ENCODE assay signal across 18 cellular contexts in the genomic region with DNA sequence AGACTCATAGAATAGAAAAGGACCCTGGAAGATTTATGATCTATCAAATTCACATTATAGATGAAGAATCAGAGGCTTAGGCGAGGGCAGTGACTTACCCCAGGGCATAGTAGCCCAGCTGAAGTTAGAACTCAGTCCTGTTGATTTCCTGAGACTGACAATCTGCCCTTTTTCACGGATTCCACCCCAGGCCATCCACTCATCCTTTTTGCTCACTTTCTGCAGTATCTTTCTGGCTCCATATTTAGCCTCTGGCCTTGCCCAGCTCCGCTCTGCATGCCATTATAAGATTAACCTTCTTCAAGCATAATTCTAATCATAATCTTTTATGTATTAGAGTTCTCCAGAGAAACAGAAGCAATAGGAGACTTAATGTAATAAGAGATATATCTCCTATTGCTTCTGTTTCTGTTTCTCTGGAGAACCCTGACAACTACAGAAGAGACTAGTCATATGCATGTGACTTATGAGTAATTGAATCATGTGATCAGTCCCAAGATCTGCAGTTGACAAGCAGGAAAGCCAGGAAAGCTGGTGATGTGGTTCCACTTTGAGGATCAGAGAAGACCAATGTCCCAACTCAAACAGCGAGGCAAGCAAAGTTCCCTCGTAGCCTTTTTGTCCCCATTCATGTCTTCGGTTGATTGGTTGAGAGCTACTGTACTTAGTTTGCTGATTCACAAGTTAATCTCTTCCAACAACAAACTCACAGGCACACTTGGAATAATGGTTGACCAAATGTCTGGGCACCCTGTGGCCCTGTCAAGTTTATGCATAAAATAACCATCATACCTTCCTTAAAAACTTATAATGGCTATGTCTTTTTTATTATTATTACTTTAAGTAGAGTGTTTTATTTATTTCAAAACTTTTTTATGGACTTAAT.
DNase-seq lines count a peak whose midpoint lies in the region; ATAC-seq and TF ChIP-seq lines count a peak whose summit lies in the region.
"Had no signal": no experiment of that assay in that cellular context is flagged by ENCODE, and none has a peak within 500 bp of the region (broad histone marks: within the 10 kb centered on the region; RNA-seq: fewer than 3 reads in every experiment).

No MANE protein-coding gene starts in this region.

- no peak for ATAC-seq in HG03354 (IDR thresholded peaks at IDR 0.05; ENCODE audit: poor library complexity, severe bottlenecking, unreplicated experiment)
- ATAC-seq: effector memory CD8-positive, alpha-beta T cell; gastrocnemius medialis had no signal

- H3K4me3 Mint-ChIP-seq in glutamatergic neuron (ENCODE audit: unreplicated experiment) = no peak overlapping the region
- H3K4me3 Mint-ChIP-seq: activated CD4-positive, alpha-beta memory T cell treated with anti-CD3 and anti-CD28 coated beads for 36 hours; effector memory CD8-positive, alpha-beta T cell had no signal

- no peaks in the 10 kb centered on the region for H3K27me3 ChIP-seq in smooth muscle cell (ENCODE audit: low read depth)
- H3K27me3 ChIP-seq: gastrocnemius medialis had no signal

- H3K36me3 Mint-ChIP-seq in glutamatergic neuron (ENCODE audit: unreplicated experiment) = no peaks in the 10 kb centered on the region
- H3K36me3 Mint-ChIP-seq: activated CD4-positive, alpha-beta memory T cell treated with anti-CD3 and anti-CD28 coated beads for 36 hours had no signal

- H3K27me3 Mint-ChIP-seq in glutamatergic neuron (ENCODE audit: unreplicated experiment) = no peaks in the 10 kb centered on the region
- H3K27me3 Mint-ChIP-seq: activated CD4-positive, alpha-beta memory T cell treated with anti-CD3 and anti-CD28 coated beads for 36 hours; effector memory CD8-positive, alpha-beta T cell had no signal

- H3K4me2 ChIP-seq in smooth muscle cell = no peak overlapping the region

- no peak overlapping the region for H2AFZ ChIP-seq in smooth muscle cell (ENCODE audit: low read depth)

- peak; percentile 73 for DNase-seq in HCEC 1CT
- DNase-seq in RPMI7951 (ENCODE audit: low read depth) = peak; percentile 67
- peak; percentile 48 for DNase-seq in fibroblast of mammary gland (ENCODE audit: low read depth)
- no peak for DNase-seq in smooth muscle cell (lab: John Stamatoyannopoulos, UW; ENCODE audit: unreplicated experiment)
- DNase-seq in putamen (ENCODE audit: low spot score) = no peak
- DNase-seq in cortex of kidney (lab: John Stamatoyannopoulos, UW) = no peak
- no peak for DNase-seq in glutamatergic neuron
- DNase-seq: activated CD4-positive, alpha-beta memory T cell treated with anti-CD3 and anti-CD28 coated beads for 36 hours; activated naive CD4-positive, alpha-beta T cell treated with Interleukin-2 at 50 U/mL for 16 hours; cerebellar nuclear complex; effector memory CD8-positive, alpha-beta T cell; gastrocnemius medialis; left ventricle myocardium inferior; NK-92 treated with Interleukin-12 subunit alpha and Interleukin-12 subunit beta, amount 100 ng/mL, for 24 hours; nucleus accumbens; T-helper 1 cell; WERI-Rb-1 had no signal

- H3K4me3 ChIP-seq in fibroblast of mammary gland (ENCODE audit: control insufficient read depth, low read depth, low read length) (no peak overlapping the region), smooth muscle cell (no peak overlapping the region)
- H3K4me3 ChIP-seq: gastrocnemius medialis, left ventricle myocardium inferior had no signal

- no peak overlapping the region for H3K27ac Mint-ChIP-seq in glutamatergic neuron (ENCODE audit: unreplicated experiment)
- H3K27ac Mint-ChIP-seq: activated CD4-positive, alpha-beta memory T cell treated with anti-CD3 and anti-CD28 coated beads for 36 hours; effector memory CD8-positive, alpha-beta T cell had no signal

- no peaks in the 10 kb centered on the region for H4K20me1 ChIP-seq in smooth muscle cell (ENCODE audit: low read depth)

- H3K9ac ChIP-seq in smooth muscle cell (ENCODE audit: low read depth) = no peak overlapping the region

- H3K36me3 ChIP-seq in smooth muscle cell (ENCODE audit: low read depth) = no peaks in the 10 kb centered on the region
- H3K36me3 ChIP-seq: gastrocnemius medialis, left ventricle myocardium inferior, WERI-Rb-1 had no signal

- H3F3A ChIP-seq in smooth muscle cell (ENCODE audit: low read depth) = peaks cover 15% of the 10 kb centered on the region

- H3K79me2 ChIP-seq in smooth muscle cell (ENCODE audit: low read depth) = no peaks in the 10 kb centered on the region

- no peaks in the 10 kb centered on the region for H3K9me3 Mint-ChIP-seq in glutamatergic neuron (ENCODE audit: unreplicated experiment)

- TF ChIP-seq CTCF in fibroblast of mammary gland (conservative IDR thresholded peaks at IDR 0.05; ENCODE audit: control insufficient read depth, insufficient read depth, low read depth, low read length) = no peak
- TF ChIP-seq CTCF in smooth muscle cell (IDR thresholded peaks at IDR 0.05; ENCODE audit: borderline replicate concordance, insufficient read depth, poor library complexity, severe bottlenecking) = no peak
- TF ChIP-seq CTCF in glutamatergic neuron (IDR thresholded peaks at IDR 0.05; ENCODE audit: partially characterized antibody, unreplicated experiment) = no peak

- H3K9me3 ChIP-seq in smooth muscle cell (replicated peaks; ENCODE audit: low read depth) = no peaks in the 10 kb centered on the region
- H3K9me3 ChIP-seq: gastrocnemius medialis, left ventricle myocardium inferior had no signal

- peaks cover 1% of the 10 kb centered on the region for H3K4me1 Mint-ChIP-seq in glutamatergic neuron (ENCODE audit: low read depth, unreplicated experiment)

- H3K4me1 ChIP-seq in smooth muscle cell (ENCODE audit: low read depth) = peaks cover under 1% of the 10 kb centered on the region
- H3K4me1 ChIP-seq: gastrocnemius medialis, left ventricle myocardium inferior had no signal

- H3K27ac ChIP-seq in smooth muscle cell (ENCODE audit: low read depth) = peak overlapping the region; percentile 37
- H3K27ac ChIP-seq: gastrocnemius medialis, left ventricle myocardium inferior, WERI-Rb-1 had no signal

- WGBS in smooth muscle cell (ENCODE audit: low lambda C conversion rate) = 86% methylated on average over 6 of the region's 6 CpGs

Comparison
In these comparisons a context has a peak if more than half of its experiments do, and no peak if none do; other contexts are left out.
1. DNase-seq: peak in HCEC 1CT (single experiment), RPMI7951 (single experiment) and fibroblast of mammary gland (single experiment); none in smooth muscle cell (single experiment), putamen (single experiment), cortex of kidney (single experiment) and glutamatergic neuron (single experiment).